ENCODE assay signal across 8 cellular contexts in genomic region chr1:11479375-11479979, GRCh38. TPM values are rescaled to one million over a fixed set of nuclear protein-coding genes. Genes with fewer than 3 reads are reported as not detected.
A peak's percentile ranks its signal among the peaks of the same experiment; 100 is the strongest.
DNase-seq lines count a peak whose midpoint lies in the region; ATAC-seq, FAIRE-seq and TF ChIP-seq lines count a peak whose summit lies in the region.

No MANE protein-coding gene starts in this region.

- H4K5ac ChIP-seq in IMR-90 (ENCODE audit: low read depth, low read length): no peak overlapping the region

- H3K9me1 ChIP-seq in IMR-90 (ENCODE audit: insufficient read depth, low read length): no peaks in the 10 kb centered on the region

- no peak overlapping the region for H2AK5ac ChIP-seq in IMR-90 (ENCODE audit: low read depth, low read length)

- no peak overlapping the region for H3K18ac ChIP-seq in IMR-90 (ENCODE audit: low read depth, low read length)

- H3K23ac ChIP-seq in IMR-90 (ENCODE audit: low read depth, low read length): no peak overlapping the region

- TF ChIP-seq RAD21 in IMR-90 (IDR thresholded peaks at IDR 0.05; ENCODE audit: low read length): no peak

- peaks cover 12 to 15% (median 14%) of the 10 kb centered on the region in 3 donors for H3K4me1 Mint-ChIP-seq in naive B cell

- H3K36me3 ChIP-seq in BE2C (no peaks in the 10 kb centered on the region), IMR-90 (ENCODE audit: control insufficient read depth, insufficient read depth, low read length) (no peaks in the 10 kb centered on the region)

- ATAC-seq in IMR-90 (ENCODE audit: low read depth) (no peak), naive B cell (ENCODE audit: low read depth in 2 of 2) (no peak), HG02970 (IDR thresholded peaks at IDR 0.05; ENCODE audit: low FRiP score, unreplicated experiment) (no peak)

- TF ChIP-seq CTCF in BE2C (IDR thresholded peaks at IDR 0.05; ENCODE audit: low read depth, low read length) (no peak), IMR-90 (conservative IDR thresholded peaks at IDR 0.05; ENCODE audit: low read depth, low read length) (no peak), cardiac fibroblast (IDR thresholded peaks at IDR 0.05; ENCODE audit: low read depth, low read length) (no peak)

- no peaks in the 10 kb centered on the region for H3K79me1 ChIP-seq in IMR-90 (ENCODE audit: low read depth in 1 of 2, low read length in 2 of 2)

- peaks cover 0 to 4% (median 0%) of the 10 kb centered on the region in 7 donors for H3K9me3 Mint-ChIP-seq in naive B cell

- no peaks in the 10 kb centered on the region for H4K20me1 ChIP-seq in IMR-90 (ENCODE audit: insufficient read depth, low read length)

- peak overlapping the region; percentile 66 to 87 (median 80) for H3K4me3 Mint-ChIP-seq in naive B cell

- WGBS in IMR-90 (ENCODE audit: extremely low coverage in 2 of 2, insufficient read length in 1 of 2), 2 experiments: no CpG with 5 or more reads among the region's 52 CpGs

- TF ChIP-seq POLR2A in IMR-90 (IDR thresholded peaks at IDR 0.05; ENCODE audit: low read depth, low read length) (no peak), GM12891 (IDR thresholded peaks at IDR 0.05; ENCODE audit: low read depth, low read length) (no peak)

- H4K91ac ChIP-seq in IMR-90 (ENCODE audit: insufficient read depth, low read depth, low read length): no peak overlapping the region

- intact Hi-C loops in IMR-90 (cut with micrococcal nuclease): loop anchor here (2.0 to 10.0 kb wide), 2 partner anchors 163 to 215 kb away; partner anchors contain the start of gene MTOR
- intact Hi-C loops in head of caudate nucleus (cut with DNase I): loop anchor here (10.0 kb wide), 1 partner anchor 165 kb away; no protein-coding TSS in a partner anchor

- FAIRE-seq in GM12891 (lab: Jason Lieb, UNC): no peak

- H3K9me3 ChIP-seq in BE2C: no peaks in the 10 kb centered on the region
- H3K9me3 ChIP-seq in IMR-90 (ENCODE audit: control insufficient read depth, insufficient read depth, low read length): no peaks in the 10 kb centered on the region

- H3K27me3 ChIP-seq in BE2C (no peaks in the 10 kb centered on the region), IMR-90 (ENCODE audit: control insufficient read depth, insufficient read depth, low read length) (peaks cover 13% of the 10 kb centered on the region; the same call in 1 of the 2 replicates)

- dilution Hi-C loops in IMR-90 (cut with HindIII; ENCODE audit: low sequenced_read_pairs, unreplicated experiment): no loop called here

- H2BK20ac ChIP-seq in IMR-90 (ENCODE audit: low read depth, low read length): no peak overlapping the region

- H3K27ac ChIP-seq in IMR-90 (ENCODE audit: insufficient read depth, low read length): no peak overlapping the region

- H2BK15ac ChIP-seq in IMR-90 (ENCODE audit: low read depth, low read length): no peak overlapping the region

- H3K9ac ChIP-seq in IMR-90 (ENCODE audit: low read depth, low read length): no peak overlapping the region

- H4K8ac ChIP-seq in IMR-90 (ENCODE audit: low read depth in 2 of 2, low read length in 2 of 2): no peak overlapping the region

- H2AFZ ChIP-seq in IMR-90 (replicated peaks; ENCODE audit: low read length, poor library complexity): peak overlapping the region; percentile 95

- no peak overlapping the region for H3K27ac Mint-ChIP-seq in naive B cell

- H2BK120ac ChIP-seq in IMR-90 (ENCODE audit: low read depth, low read length): no peak overlapping the region

- no peak overlapping the region for H2AK9ac ChIP-seq in IMR-90 (replicated peaks; ENCODE audit: low read depth, low read length, poor library complexity)

- H3K4me2 ChIP-seq in IMR-90 (ENCODE audit: low read depth, low read length): peak overlapping the region; percentile 46; the same call in 1 of the 2 replicates

- peaks cover 0 to 16% of the 10 kb centered on the region in 2 donors for H3K36me3 Mint-ChIP-seq in naive B cell

- in situ Hi-C loops in IMR-90 (cut with MboI; ENCODE audit: low sequenced_read_pairs): no loop called here

- no peak overlapping the region for H2BK5ac ChIP-seq in IMR-90 (ENCODE audit: low read depth, low read length, poor library complexity, severe bottlenecking)

- H3K4me1 ChIP-seq in BE2C (peaks cover 13% of the 10 kb centered on the region), IMR-90 (ENCODE audit: control insufficient read depth, insufficient read depth, low read length) (no peaks in the 10 kb centered on the region)

- no peak for DNase-seq in BE2C
- DNase-seq in IMR-90: no peak
- no peak for DNase-seq in cardiac fibroblast (ENCODE audit: low read depth in 2 of 2)
- no peak for DNase-seq in naive B cell
- no peak for DNase-seq in head of caudate nucleus
- no peak for DNase-seq in GM12891 (ENCODE audit: insufficient read length, low spot score)
- DNase-seq in NCI-H2196 treated with DMSO at 0.1 percent for 48 hours (lab: John Stamatoyannopoulos, UW; ENCODE audit: unreplicated experiment): no peak

- no TSS peak for BruUV-seq in IMR-90 (replicated peaks; lab: Mats Ljungman, UMichigan)

- POLR2A ChIA-PET in IMR-90 (lab: Charles Lee; ENCODE audit: unreplicated experiment): no interaction called here

- CTCF ChIA-PET in IMR-90 (lab: Yijun Ruan, JAX): no interaction called here

- H3K14ac ChIP-seq in IMR-90 (replicated peaks; ENCODE audit: low read depth, low read length): no peak overlapping the region

- no peak overlapping the region for H3K4ac ChIP-seq in IMR-90 (ENCODE audit: low read depth, low read length)

- H3K56ac ChIP-seq in IMR-90 (ENCODE audit: extremely low read depth, insufficient read depth, low read length): no peak overlapping the region

- peaks cover 43 to 71% (median 61%) of the 10 kb centered on the region in 3 donors for H3K27me3 Mint-ChIP-seq in naive B cell

- H3K4me3 ChIP-seq in BE2C (ENCODE audit: low read depth, low read length) (peak overlapping the region; percentile 77), IMR-90 (ENCODE audit: insufficient read depth, low read depth, low read length) (peak overlapping the region; percentile 44), cardiac fibroblast (replicated peaks in 1 of 2; ENCODE audit: low read depth in 2 of 2, low read length in 2 of 2) (peak overlapping the region; percentile 54)

TF ChIP-seq in IMR-90, 13 proteins besides CTCF, POLR2A, EP300 and RAD21:
- TF ChIP-seq RCOR1 (IDR thresholded peaks at IDR 0.05; ENCODE audit: insufficient replicate concordance, low read length): no peak
- TF ChIP-seq FOS (IDR thresholded peaks at IDR 0.05; ENCODE audit: low read depth, low read length): no peak
- no peak for TF ChIP-seq USF2 (IDR thresholded peaks at IDR 0.05; ENCODE audit: low read depth, low read length)
- no peak for TF ChIP-seq CEBPB (IDR thresholded peaks at IDR 0.05; ENCODE audit: low read depth, low read length)
- no peak for TF ChIP-seq BHLHE40 (IDR thresholded peaks at IDR 0.05; ENCODE audit: low read depth, low read length)
- no peak for TF ChIP-seq MAZ (IDR thresholded peaks at IDR 0.05; ENCODE audit: borderline replicate concordance, low read depth, low read length)
- no peak for TF ChIP-seq RFX5 (IDR thresholded peaks at IDR 0.05; ENCODE audit: low read depth, low read length)
- TF ChIP-seq SMC3 (IDR thresholded peaks at IDR 0.05; ENCODE audit: low read depth, low read length): no peak

TF ChIP-seq in GM12891, 5 proteins besides CTCF, POLR2A, EP300 and RAD21:
- TF ChIP-seq SPI1 (IDR thresholded peaks at IDR 0.05; ENCODE audit: low read depth, low read length): no peak
- TF ChIP-seq TAF1 (IDR thresholded peaks at IDR 0.05; ENCODE audit: low read depth, low read length): no peak
- no peak for TF ChIP-seq POU2F2 (IDR thresholded peaks at IDR 0.05; ENCODE audit: low read depth, low read length)
- no peak for TF ChIP-seq PAX5 (IDR thresholded peaks at IDR 0.05; ENCODE audit: insufficient read depth, low read length, severe bottlenecking)
- TF ChIP-seq POLR2AphosphoS5 (IDR thresholded peaks at IDR 0.05; ENCODE audit: low read depth, low read length): no peak

RNA-seq across cellular contexts. Expression of gene DISP3, which starts 0.5 kb away (rescaled TPM):
- polyA plus RNA-seq in BE2C (2012; ENCODE audit: insufficient read depth, insufficient read length, low read depth): 5.1 TPM
- total RNA-seq in IMR-90 (2012; rRNA removed): not detected in 2 replicates
- polyA plus RNA-seq in IMR-90 (2012; rRNA removed) (0.03 and 0.05 TPM in 2 replicates), naive B cell (ENCODE audit: low read depth in 6 of 6) (under 1 TPM in 4 of 6 donors, not detected in 2; 0.05 to 0.09 (median 0.05) TPM)
- 0.03 and 0.10 TPM in 2 replicates for polyA plus RNA-seq in IMR-90 (2012; cell fraction: cytosol; rRNA removed)
- 0.06 and 0.09 TPM in 2 replicates for polyA plus RNA-seq in IMR-90 (2012; cell fraction: nucleus; rRNA removed; ENCODE audit: low replicate concordance)
- 0.04 TPM for polyA plus RNA-seq in GM12891 (2012; ENCODE audit: low read depth, missing spikeins)
